Comparison of ENCODE assay signal across 24 cellular contexts in genomic region chr2:188201639-188202038, GRCh38.
"Had no signal": no experiment of that assay in that cellular context is flagged by ENCODE, and none has a peak within 500 bp of the region (broad histone marks: within the 10 kb centered on the region; RNA-seq: fewer than 3 reads in every experiment).

No MANE protein-coding gene starts in this region.

- H3K36me3 ChIP-seq: left ventricle myocardium inferior, neural progenitor cell, neutrophil, right atrium auricular region, right lobe of liver, stomach, thyroid gland, transverse colon, upper lobe of left lung, vagina had no signal

- ATAC-seq: natural killer cell; right lobe of liver; stimulated activated naive B cell treated with anti-CD40 and anti-IgM and Interleukin-4, amounts not matched to agents 10 μg/mL and 1 μg/mL and 100 μg/mL, for 72 hours; stimulated activated naive CD8-positive, alpha-beta T cell treated with anti-CD3 and anti-CD28 coated beads, Interleukin-15, Interleukin-2, amounts not matched to agents 100 U/mL and 50 U/mL, for 24 hours had no signal

- H3K4me3 ChIP-seq: hepatocyte, left ventricle myocardium inferior, lung, neural progenitor cell, right atrium auricular region, right lobe of liver, smooth muscle cell, stomach, testis, thyroid gland, transverse colon, upper lobe of left lung, vagina had no signal

- H3K9ac ChIP-seq: neural progenitor cell, parathyroid adenoma had no signal

- H3K27me3 Mint-ChIP-seq: naive B cell; stimulated activated naive B cell treated with anti-CD40 and anti-IgM and Interleukin-4, amounts not matched to agents 10 μg/mL and 1 μg/mL and 100 μg/mL, for 72 hours had no signal

- DNase-seq: islet precursor cell; left ventricle myocardium inferior; naive B cell; natural killer cell; nephron progenitor cell; occipital lobe; right lobe of liver; stimulated activated CD4-positive, alpha-beta T cell treated with anti-CD3 and anti-CD28 coated beads, Interleukin-2, amount 100 ng/mL, for 24 hours; stimulated activated CD4-positive, alpha-beta T cell treated with anti-CD3 and anti-CD28 coated beads, Interleukin-4, amount 100 ng/mL, for 1 hour; stimulated activated naive B cell treated with anti-CD40 and anti-IgM and Interleukin-4, amounts not matched to agents 10 μg/mL and 1 μg/mL and 100 μg/mL, for 72 hours; stimulated activated naive CD8-positive, alpha-beta T cell treated with anti-CD3 and anti-CD28 coated beads, Interleukin-15, Interleukin-2, amounts not matched to agents 100 U/mL and 50 U/mL, for 24 hours; stomach; testis; thyroid gland; transverse colon; upper lobe of left lung had no signal

- H3K4me2 ChIP-seq: hepatocyte, neural progenitor cell, smooth muscle cell had no signal

- H3K27ac ChIP-seq: hepatocyte, left ventricle myocardium inferior, neural progenitor cell, neutrophil, parathyroid adenoma, right atrium auricular region, right lobe of liver, stomach, testis, thyroid gland, transverse colon, upper lobe of left lung, vagina had no signal

- H3K27me3 ChIP-seq: hepatocyte, neural progenitor cell, neutrophil, right atrium auricular region, right lobe of liver, stomach, testis, thyroid gland, transverse colon, upper lobe of left lung, vagina had no signal

- H3K36me3 Mint-ChIP-seq: naive B cell; neural progenitor cell; stimulated activated naive B cell treated with anti-CD40 and anti-IgM and Interleukin-4, amounts not matched to agents 10 μg/mL and 1 μg/mL and 100 μg/mL, for 72 hours had no signal

- H3K9me3 ChIP-seq: left ventricle myocardium inferior, neutrophil, right atrium auricular region, right lobe of liver, stomach, testis, thyroid gland, transverse colon, upper lobe of left lung, vagina had no signal

- H3K4me1 ChIP-seq: left ventricle myocardium inferior, neural progenitor cell, parathyroid adenoma, right atrium auricular region, right lobe of liver, stomach, thyroid gland, transverse colon, upper lobe of left lung, vagina had no signal

- H3K9me3 Mint-ChIP-seq: nephron progenitor cell; neural progenitor cell; stimulated activated naive B cell treated with anti-CD40 and anti-IgM and Interleukin-4, amounts not matched to agents 10 μg/mL and 1 μg/mL and 100 μg/mL, for 72 hours had no signal

- H3K27ac Mint-ChIP-seq: naive B cell; natural killer cell; nephron progenitor cell; neural progenitor cell; stimulated activated naive B cell treated with anti-CD40 and anti-IgM and Interleukin-4, amounts not matched to agents 10 μg/mL and 1 μg/mL and 100 μg/mL, for 72 hours had no signal

- H3K4me3 Mint-ChIP-seq: naive B cell; natural killer cell; nephron progenitor cell; neural progenitor cell; stimulated activated naive B cell treated with anti-CD40 and anti-IgM and Interleukin-4, amounts not matched to agents 10 μg/mL and 1 μg/mL and 100 μg/mL, for 72 hours had no signal

- H3K4me1 Mint-ChIP-seq: naive B cell; natural killer cell; neural progenitor cell; stimulated activated naive B cell treated with anti-CD40 and anti-IgM and Interleukin-4, amounts not matched to agents 10 μg/mL and 1 μg/mL and 100 μg/mL, for 72 hours had no signal

- H2AFZ ChIP-seq: hepatocyte, neural progenitor cell, parathyroid adenoma had no signal
